Comparison of ENCODE assay signal across 1 cellular context in genomic region chr19:2754659-2755447, GRCh38.
TF ChIP-seq lines count a peak whose summit lies in the region.

No MANE protein-coding gene starts in this region.

TF ChIP-seq in GM12878, 131 proteins besides CTCF, POLR2A, EP300 and RAD21:
- TF ChIP-seq HCFC1 (IDR thresholded peaks at IDR 0.05; ENCODE audit: low read length) (no peak), RB1 (IDR thresholded peaks at IDR 0.05; ENCODE audit: borderline replicate concordance) (no peak), STAT1 (conservative IDR thresholded peaks at IDR 0.05) (no peak), BCL3 (IDR thresholded peaks at IDR 0.05; ENCODE audit: borderline replicate concordance, insufficient read depth, low read depth, low read length, poor library complexity, severe bottlenecking) (no peak), YBX1 (IDR thresholded peaks at IDR 0.05) (no peak), TCF3 (IDR thresholded peaks at IDR 0.05; ENCODE audit: borderline replicate concordance, insufficient read depth, low read depth, low read length) (no peak), MYC (IDR thresholded peaks at IDR 0.05; ENCODE audit: insufficient read depth, insufficient read length, insufficient replicate concordance, low read length, severe bottlenecking) (no peak), RCOR1 (conservative IDR thresholded peaks at IDR 0.05; ENCODE audit: low read depth, low read length) (no peak), RAD51 (IDR thresholded peaks at IDR 0.05) (no peak), TBL1XR1 (IDR thresholded peaks at IDR 0.05; ENCODE audit: low read depth, low read length) (no peak), MEF2A (IDR thresholded peaks at IDR 0.05; ENCODE audit: insufficient read depth, low read depth, low read length) (no peak), ZSCAN29 (IDR thresholded peaks at IDR 0.05) (no peak), SP1 (IDR thresholded peaks at IDR 0.05; ENCODE audit: low read depth, low read length) (no peak), ETV6 (conservative IDR thresholded peaks at IDR 0.05 in 1 of 2, IDR thresholded peaks at IDR 0.05 in 1 of 2; ENCODE audit: borderline replicate concordance in 1 of 2, low read depth in 1 of 2) (no peak), NFYA (IDR thresholded peaks at IDR 0.05; ENCODE audit: borderline replicate concordance, low read depth, low read length) (no peak), SIX5 (IDR thresholded peaks at IDR 0.05; ENCODE audit: low read depth, low read length, severe bottlenecking) (no peak), CBFB (IDR thresholded peaks at IDR 0.05; ENCODE audit: low read depth) (no peak), REST (IDR thresholded peaks at IDR 0.05; ENCODE audit: low read depth, low read length) (no peak), ZNF384 (IDR thresholded peaks at IDR 0.05; ENCODE audit: borderline replicate concordance, low read depth, low read length) (no peak)
- TF ChIP-seq, protein P1, sequence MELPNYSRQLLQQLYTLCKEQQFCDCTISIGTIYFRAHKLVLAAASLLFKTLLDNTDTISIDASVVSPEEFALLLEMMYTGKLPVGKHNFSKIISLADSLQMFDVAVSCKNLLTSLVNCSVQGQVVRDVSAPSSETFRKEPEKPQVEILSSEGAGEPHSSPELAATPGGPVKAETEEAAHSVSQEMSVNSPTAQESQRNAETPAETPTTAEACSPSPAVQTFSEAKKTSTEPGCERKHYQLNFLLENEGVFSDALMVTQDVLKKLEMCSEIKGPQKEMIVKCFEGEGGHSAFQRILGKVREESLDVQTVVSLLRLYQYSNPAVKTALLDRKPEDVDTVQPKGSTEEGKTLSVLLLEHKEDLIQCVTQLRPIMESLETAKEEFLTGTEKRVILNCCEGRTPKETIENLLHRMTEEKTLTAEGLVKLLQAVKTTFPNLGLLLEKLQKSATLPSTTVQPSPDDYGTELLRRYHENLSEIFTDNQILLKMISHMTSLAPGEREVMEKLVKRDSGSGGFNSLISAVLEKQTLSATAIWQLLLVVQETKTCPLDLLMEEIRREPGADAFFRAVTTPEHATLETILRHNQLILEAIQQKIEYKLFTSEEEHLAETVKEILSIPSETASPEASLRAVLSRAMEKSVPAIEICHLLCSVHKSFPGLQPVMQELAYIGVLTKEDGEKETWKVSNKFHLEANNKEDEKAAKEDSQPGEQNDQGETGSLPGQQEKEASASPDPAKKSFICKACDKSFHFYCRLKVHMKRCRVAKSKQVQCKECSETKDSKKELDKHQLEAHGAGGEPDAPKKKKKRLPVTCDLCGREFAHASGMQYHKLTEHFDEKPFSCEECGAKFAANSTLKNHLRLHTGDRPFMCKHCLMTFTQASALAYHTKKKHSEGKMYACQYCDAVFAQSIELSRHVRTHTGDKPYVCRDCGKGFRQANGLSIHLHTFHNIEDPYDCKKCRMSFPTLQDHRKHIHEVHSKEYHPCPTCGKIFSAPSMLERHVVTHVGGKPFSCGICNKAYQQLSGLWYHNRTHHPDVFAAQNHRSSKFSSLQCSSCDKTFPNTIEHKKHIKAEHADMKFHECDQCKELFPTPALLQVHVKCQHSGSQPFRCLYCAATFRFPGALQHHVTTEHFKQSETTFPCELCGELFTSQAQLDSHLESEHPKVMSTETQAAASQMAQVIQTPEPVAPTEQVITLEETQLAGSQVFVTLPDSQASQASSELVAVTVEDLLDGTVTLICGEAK (IDR thresholded peaks at IDR 0.05; ENCODE audit: borderline replicate concordance) = no peak
